ENCODE assay signal across 1 cellular context in the genomic region with DNA sequence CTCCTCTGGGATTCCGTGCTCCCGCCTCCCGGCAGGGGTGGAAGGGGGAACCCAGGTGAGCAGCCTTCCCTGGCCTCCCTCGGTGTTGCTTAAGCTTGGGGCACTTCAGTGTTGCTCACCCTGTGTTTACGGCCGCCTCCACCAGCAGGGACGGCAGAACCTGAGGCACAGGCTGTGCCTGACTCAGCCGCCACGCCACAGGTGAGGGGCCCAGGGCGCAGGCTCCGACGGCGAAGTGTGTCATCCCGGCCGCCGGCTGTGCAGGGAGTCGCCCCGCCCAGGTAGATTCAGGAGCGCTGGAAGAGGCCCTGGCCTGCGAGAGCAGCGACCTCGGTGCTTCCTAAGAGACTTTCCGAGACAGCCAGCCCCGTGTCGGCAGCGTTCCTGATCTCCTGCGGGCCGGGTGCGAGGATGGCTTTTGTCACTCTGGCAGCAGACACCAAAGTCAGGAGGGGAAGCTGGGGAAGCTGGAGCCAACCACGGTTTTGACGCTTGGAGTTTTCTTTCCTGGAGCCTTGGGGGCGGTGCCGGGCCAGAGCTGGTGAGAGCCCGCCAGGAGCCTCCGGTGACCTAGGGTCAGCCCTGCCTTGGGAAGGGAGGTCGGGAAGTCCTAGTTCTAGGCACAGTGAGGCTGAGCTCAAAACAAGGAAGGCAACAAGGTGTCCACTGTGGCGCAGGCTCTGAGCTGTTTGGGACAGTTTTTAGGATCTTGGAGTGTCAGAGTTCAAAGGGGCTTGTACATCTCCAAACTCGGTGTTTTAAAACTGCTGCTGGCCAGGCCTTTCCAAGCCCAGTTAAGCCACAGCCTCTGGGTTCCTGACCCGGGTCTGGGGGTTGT.
TF ChIP-seq lines count a peak whose summit lies in the region.

No MANE protein-coding gene starts in this region.

TF ChIP-seq in K562, 482 proteins besides CTCF, POLR2A, EP300 and RAD21 (continued from another document and continues in another):
- TF ChIP-seq MYNN (IDR thresholded peaks at IDR 0.05) (0 out of 2 replicates have a peak, but pooled peaks have one; percentile 51), MYNN (CRISPR knock-in tag; IDR thresholded peaks at IDR 0.05) (no peak), ZNF778 (CRISPR knock-in tag; IDR thresholded peaks at IDR 0.05) (no peak), MTA1 (IDR thresholded peaks at IDR 0.05; ENCODE audit: borderline replicate concordance) (peak; percentile 42; the same call in 1 of the 2 replicates), ZNF695 (CRISPR knock-in tag; IDR thresholded peaks at IDR 0.05) (no peak), ZEB2 (IDR thresholded peaks at IDR 0.05) (peak; percentile 75), HMGN3 (IDR thresholded peaks at IDR 0.05; ENCODE audit: borderline replicate concordance, extremely low read depth, insufficient read length, low read depth, low read length) (peak; percentile 52), ZFX (CRISPR knock-in tag; IDR thresholded peaks at IDR 0.05) (peak; percentile 67), ZNF398 (CRISPR knock-in tag; IDR thresholded peaks at IDR 0.05) (no peak), ZNF586 (CRISPR knock-in tag; conservative IDR thresholded peaks at IDR 0.05) (no peak), RBFOX2 (IDR thresholded peaks at IDR 0.05; ENCODE audit: low read depth, low read length) (peak; percentile 59), KAT7 (CRISPR knock-in tag; IDR thresholded peaks at IDR 0.05; ENCODE audit: borderline replicate concordance) (peak; percentile 41; the same call in 1 of the 2 replicates), SRSF3 (IDR thresholded peaks at IDR 0.05; ENCODE audit: insufficient read depth, low read length) (0 out of 2 replicates have a peak, but pooled peaks have one; percentile 40), ZNF57 (CRISPR knock-in tag; IDR thresholded peaks at IDR 0.05) (no peak), EP400 (IDR thresholded peaks at IDR 0.05) (peak; percentile 13; the same call in 1 of the 2 replicates), TBL1XR1 (IDR thresholded peaks at IDR 0.05; ENCODE audit: low read length in 2 of 2) (0 out of 4 replicates have a peak, but pooled peaks have one; percentile 9 to 40), DPF2 (IDR thresholded peaks at IDR 0.05) (no peak), SIRT6 (IDR thresholded peaks at IDR 0.05; ENCODE audit: low read depth, low read length) (no peak), ZNF134 (CRISPR knock-in tag; conservative IDR thresholded peaks at IDR 0.05) (no peak), HDAC1 (IDR thresholded peaks at IDR 0.05) (0 out of 4 replicates have a peak, but pooled peaks of 1 of the 2 experiments have one; percentile 49), YY1 (IDR thresholded peaks at IDR 0.05; ENCODE audit: borderline replicate concordance in 1 of 3, control insufficient read depth in 1 of 3, extremely low read depth in 1 of 3, insufficient read depth in 3 of 3, insufficient read length in 1 of 3, insufficient replicate concordance in 2 of 3, low read depth in 1 of 3, low read length in 2 of 3) (peak in 2 of 3 experiments; percentile 40 to 51), L3MBTL2 (IDR thresholded peaks at IDR 0.05) (peak; percentile 25; the same call in 1 of the 2 replicates), GATA2 (CRISPR knock-in tag; IDR thresholded peaks at IDR 0.05) (no peak), ZSCAN29 (IDR thresholded peaks at IDR 0.05) (no peak), KDM5B (IDR thresholded peaks at IDR 0.05; ENCODE audit: insufficient replicate concordance, low read depth, low read length) (peak; percentile 54), RNF2 (IDR thresholded peaks at IDR 0.05) (0 out of 2 replicates have a peak, but pooled peaks have one; percentile 22), AFF4 (CRISPR knock-in tag; IDR thresholded peaks at IDR 0.05) (no peak; the same call in 1 of the 2 replicates), NRF1 (conservative IDR thresholded peaks at IDR 0.05 in 1 of 2, IDR thresholded peaks at IDR 0.05 in 1 of 2) (peak; percentile 73 to 80), ZNF224 (CRISPR knock-in tag; IDR thresholded peaks at IDR 0.05) (no peak), CREB1 (IDR thresholded peaks at IDR 0.05) (peak; percentile 76), CREB1 (CRISPR knock-in tag; IDR thresholded peaks at IDR 0.05) (no peak)
- TF ChIP-seq, protein P1, sequence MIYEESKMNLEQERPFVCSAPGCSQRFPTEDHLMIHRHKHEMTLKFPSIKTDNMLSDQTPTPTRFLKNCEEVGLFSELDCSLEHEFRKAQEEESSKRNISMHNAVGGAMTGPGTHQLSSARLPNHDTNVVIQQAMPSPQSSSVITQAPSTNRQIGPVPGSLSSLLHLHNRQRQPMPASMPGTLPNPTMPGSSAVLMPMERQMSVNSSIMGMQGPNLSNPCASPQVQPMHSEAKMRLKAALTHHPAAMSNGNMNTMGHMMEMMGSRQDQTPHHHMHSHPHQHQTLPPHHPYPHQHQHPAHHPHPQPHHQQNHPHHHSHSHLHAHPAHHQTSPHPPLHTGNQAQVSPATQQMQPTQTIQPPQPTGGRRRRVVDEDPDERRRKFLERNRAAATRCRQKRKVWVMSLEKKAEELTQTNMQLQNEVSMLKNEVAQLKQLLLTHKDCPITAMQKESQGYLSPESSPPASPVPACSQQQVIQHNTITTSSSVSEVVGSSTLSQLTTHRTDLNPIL (CRISPR knock-in tag; IDR thresholded peaks at IDR 0.05) = no peak
- TF ChIP-seq, protein P2, sequence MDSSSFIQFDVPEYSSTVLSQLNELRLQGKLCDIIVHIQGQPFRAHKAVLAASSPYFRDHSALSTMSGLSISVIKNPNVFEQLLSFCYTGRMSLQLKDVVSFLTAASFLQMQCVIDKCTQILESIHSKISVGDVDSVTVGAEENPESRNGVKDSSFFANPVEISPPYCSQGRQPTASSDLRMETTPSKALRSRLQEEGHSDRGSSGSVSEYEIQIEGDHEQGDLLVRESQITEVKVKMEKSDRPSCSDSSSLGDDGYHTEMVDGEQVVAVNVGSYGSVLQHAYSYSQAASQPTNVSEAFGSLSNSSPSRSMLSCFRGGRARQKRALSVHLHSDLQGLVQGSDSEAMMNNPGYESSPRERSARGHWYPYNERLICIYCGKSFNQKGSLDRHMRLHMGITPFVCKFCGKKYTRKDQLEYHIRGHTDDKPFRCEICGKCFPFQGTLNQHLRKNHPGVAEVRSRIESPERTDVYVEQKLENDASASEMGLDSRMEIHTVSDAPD (CRISPR knock-in tag; IDR thresholded peaks at IDR 0.05) = no peak
- TF ChIP-seq, protein P3, sequence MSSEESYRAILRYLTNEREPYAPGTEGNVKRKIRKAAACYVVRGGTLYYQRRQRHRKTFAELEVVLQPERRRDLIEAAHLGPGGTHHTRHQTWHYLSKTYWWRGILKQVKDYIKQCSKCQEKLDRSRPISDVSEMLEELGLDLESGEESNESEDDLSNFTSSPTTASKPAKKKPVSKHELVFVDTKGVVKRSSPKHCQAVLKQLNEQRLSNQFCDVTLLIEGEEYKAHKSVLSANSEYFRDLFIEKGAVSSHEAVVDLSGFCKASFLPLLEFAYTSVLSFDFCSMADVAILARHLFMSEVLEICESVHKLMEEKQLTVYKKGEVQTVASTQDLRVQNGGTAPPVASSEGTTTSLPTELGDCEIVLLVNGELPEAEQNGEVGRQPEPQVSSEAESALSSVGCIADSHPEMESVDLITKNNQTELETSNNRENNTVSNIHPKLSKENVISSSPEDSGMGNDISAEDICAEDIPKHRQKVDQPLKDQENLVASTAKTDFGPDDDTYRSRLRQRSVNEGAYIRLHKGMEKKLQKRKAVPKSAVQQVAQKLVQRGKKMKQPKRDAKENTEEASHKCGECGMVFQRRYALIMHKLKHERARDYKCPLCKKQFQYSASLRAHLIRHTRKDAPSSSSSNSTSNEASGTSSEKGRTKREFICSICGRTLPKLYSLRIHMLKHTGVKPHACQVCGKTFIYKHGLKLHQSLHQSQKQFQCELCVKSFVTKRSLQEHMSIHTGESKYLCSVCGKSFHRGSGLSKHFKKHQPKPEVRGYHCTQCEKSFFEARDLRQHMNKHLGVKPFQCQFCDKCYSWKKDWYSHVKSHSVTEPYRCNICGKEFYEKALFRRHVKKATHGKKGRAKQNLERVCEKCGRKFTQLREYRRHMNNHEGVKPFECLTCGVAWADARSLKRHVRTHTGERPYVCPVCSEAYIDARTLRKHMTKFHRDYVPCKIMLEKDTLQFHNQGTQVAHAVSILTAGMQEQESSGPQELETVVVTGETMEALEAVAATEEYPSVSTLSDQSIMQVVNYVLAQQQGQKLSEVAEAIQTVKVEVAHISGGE (CRISPR knock-in tag; IDR thresholded peaks at IDR 0.05) = peak in 1 of 3 experiments; percentile 27; a peak in 1 of 6 replicates
- TF ChIP-seq, protein P4, sequence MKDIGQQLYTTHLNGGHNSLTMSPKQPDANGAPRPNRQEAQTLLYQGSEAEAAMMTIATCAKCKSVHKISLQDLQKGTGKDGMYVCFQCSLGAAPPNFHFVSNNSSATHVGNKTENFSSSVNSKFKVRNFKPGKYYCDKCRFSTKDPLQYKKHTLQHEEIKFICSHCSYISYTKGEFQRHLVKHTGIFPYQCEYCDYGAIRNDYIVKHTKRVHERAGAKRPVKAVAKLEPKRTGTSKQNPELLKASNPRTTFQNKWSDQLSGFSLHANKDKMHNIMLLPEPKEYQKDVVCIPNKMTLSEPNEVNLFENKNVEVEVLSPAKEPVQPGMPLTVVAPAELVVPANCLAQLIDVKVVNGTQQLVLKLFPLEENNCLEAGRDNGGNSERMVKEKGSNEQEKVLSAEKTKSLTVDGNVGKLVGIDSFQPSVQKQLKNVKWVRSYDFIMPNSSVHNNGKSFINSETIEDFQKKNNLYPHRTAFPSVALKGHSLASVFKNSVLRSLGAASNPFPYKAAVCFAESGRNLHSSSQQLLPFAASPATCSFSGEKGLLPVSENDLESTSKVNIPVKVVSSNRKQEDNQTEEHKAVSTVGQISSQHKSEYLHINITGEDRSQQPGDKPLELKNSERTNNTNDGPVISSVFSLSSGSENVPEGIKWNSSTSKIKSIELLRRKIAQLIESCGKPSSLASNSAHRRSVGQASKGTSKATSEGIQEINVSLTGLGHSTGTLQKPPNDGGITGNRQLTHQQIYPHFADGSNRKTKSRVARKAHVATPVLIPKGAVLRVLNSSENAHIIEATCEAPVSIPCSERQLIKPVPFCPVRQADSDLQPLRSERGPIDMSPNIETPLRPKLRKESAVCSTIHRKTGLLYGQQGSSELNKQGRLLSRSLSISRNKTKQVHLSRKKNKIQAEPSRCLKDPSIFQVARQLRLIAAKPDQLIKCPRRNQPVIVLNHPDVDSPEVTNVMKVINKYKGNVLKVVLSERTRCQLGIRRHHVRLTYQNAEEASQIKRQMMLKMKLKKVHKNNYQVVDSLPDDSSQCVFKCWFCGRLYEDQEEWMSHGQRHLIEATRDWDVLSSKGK (CRISPR knock-in tag; IDR thresholded peaks at IDR 0.05) = no peak
- TF ChIP-seq, protein P5, sequence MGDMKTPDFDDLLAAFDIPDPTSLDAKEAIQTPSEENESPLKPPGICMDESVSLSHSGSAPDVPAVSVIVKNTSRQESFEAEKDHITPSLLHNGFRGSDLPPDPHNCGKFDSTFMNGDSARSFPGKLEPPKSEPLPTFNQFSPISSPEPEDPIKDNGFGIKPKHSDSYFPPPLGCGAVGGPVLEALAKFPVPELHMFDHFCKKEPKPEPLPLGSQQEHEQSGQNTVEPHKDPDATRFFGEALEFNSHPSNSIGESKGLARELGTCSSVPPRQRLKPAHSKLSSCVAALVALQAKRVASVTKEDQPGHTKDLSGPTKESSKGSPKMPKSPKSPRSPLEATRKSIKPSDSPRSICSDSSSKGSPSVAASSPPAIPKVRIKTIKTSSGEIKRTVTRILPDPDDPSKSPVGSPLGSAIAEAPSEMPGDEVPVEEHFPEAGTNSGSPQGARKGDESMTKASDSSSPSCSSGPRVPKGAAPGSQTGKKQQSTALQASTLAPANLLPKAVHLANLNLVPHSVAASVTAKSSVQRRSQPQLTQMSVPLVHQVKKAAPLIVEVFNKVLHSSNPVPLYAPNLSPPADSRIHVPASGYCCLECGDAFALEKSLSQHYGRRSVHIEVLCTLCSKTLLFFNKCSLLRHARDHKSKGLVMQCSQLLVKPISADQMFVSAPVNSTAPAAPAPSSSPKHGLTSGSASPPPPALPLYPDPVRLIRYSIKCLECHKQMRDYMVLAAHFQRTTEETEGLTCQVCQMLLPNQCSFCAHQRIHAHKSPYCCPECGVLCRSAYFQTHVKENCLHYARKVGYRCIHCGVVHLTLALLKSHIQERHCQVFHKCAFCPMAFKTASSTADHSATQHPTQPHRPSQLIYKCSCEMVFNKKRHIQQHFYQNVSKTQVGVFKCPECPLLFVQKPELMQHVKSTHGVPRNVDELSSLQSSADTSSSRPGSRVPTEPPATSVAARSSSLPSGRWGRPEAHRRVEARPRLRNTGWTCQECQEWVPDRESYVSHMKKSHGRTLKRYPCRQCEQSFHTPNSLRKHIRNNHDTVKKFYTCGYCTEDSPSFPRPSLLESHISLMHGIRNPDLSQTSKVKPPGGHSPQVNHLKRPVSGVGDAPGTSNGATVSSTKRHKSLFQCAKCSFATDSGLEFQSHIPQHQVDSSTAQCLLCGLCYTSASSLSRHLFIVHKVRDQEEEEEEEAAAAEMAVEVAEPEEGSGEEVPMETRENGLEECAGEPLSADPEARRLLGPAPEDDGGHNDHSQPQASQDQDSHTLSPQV (IDR thresholded peaks at IDR 0.05) = peak; percentile 16; the same call in 1 of the 2 replicates
